ENCODE assay signal across 9 cellular contexts in the genomic region with DNA sequence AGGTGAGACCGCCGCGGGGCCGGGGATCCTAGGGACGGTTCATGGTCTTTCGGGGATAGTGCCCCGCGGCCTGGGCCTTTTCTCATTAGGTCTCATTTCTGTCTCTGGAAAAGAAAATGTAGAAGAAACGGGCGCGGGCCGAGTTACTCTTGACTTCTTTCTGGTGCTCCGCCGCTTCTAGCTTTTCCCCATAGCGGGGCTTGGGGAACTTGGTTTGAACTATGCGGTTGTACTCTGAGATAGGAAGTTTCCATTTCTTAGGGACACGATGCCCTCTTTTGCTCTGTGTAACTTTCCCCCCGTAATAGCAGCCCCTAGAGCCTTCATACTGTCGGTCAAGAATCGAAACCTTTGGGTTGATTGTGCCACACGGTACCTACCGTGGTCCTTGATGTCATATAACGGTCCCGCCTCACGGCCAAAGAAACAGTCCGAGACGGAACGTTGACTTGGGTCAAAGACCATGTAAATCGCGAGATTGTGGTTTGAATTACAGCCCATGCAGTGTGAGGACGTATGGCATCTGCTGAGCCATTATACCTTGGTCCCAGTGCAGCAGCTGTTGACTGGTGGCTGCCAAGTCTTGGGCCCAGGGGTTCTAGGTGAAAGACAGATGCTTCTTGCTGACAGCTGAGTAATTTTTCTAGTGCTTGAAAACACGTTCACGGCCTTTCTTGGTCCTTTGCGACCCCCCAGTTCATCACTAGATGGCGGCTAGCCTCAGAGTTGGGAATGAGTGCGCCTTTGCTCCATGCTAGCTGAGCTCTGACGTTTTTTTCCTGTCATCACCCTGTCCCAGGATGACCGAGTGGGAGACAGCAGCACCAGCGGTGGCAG. TPM values are rescaled to one million over a fixed set of nuclear protein-coding genes. Genes with fewer than 3 reads are reported as not detected.
DNase-seq lines count a peak whose midpoint lies in the region; ATAC-seq and TF ChIP-seq lines count a peak whose summit lies in the region.
"Had no signal": no experiment of that assay in that cellular context is flagged by ENCODE, and none has a peak within 500 bp of the region (broad histone marks: within the 10 kb centered on the region; RNA-seq: fewer than 3 reads in every experiment).

No MANE protein-coding gene starts in this region.

- DNase-seq in GM06990 (ENCODE audit: extremely low read depth, insufficient read length): no peak
- peak; percentile 40 for DNase-seq in NCI-H1694 (lab: John Stamatoyannopoulos, UW)
- no peak for DNase-seq in dorsolateral prefrontal cortex
- no peak for DNase-seq in cerebellum (ENCODE audit: low spot score)
- DNase-seq in NAMALWA (ENCODE audit: low spot score): no peak

- peak; percentile 30 for TF ChIP-seq CTCF in GM06990 (IDR thresholded peaks at IDR 0.05; ENCODE audit: insufficient read depth, low read length, poor library complexity, severe bottlenecking)
- peak in 2 of 56 donors; percentile 3 for TF ChIP-seq CTCF in dorsolateral prefrontal cortex (IDR thresholded peaks at IDR 0.05 in 54 of 56, conservative IDR thresholded peaks at IDR 0.05 in 2 of 56; ENCODE audit: low read depth in 1 of 56, partially characterized antibody in 56 of 56)
- no peak for TF ChIP-seq CTCF in nephron (IDR thresholded peaks at IDR 0.05; ENCODE audit: unreplicated experiment in 3 of 3)

- peak overlapping the region in 42 of 59 donors; percentile 37 to 99 (median 96) for H3K27ac ChIP-seq in dorsolateral prefrontal cortex

- intact Hi-C loops in dorsolateral prefrontal cortex (cut with DNase I): no loop called here

- H3K27me3 Mint-ChIP-seq in nephron (ENCODE audit: low read depth): no peaks in the 10 kb centered on the region

- peaks cover 25% of the 10 kb centered on the region for H3K4me1 Mint-ChIP-seq in nephron

- peaks cover 13% of the 10 kb centered on the region for H3K36me3 ChIP-seq in GM06990 (ENCODE audit: control insufficient read depth, insufficient read depth, low read length)

- ATAC-seq in GM19351 (IDR thresholded peaks at IDR 0.05; ENCODE audit: unreplicated experiment): no peak
- no peak for ATAC-seq in GM19467 (IDR thresholded peaks at IDR 0.05; ENCODE audit: unreplicated experiment)

- peak overlapping the region; percentile 100 for H3K27ac Mint-ChIP-seq in nephron

- H3K27me3 ChIP-seq in GM06990 (replicated peaks; ENCODE audit: control insufficient read depth, insufficient read depth, low read length): no peaks in the 10 kb centered on the region
- H3K27me3 ChIP-seq in dorsolateral prefrontal cortex: no peaks in the 10 kb centered on the region

- peak overlapping the region; percentile 97 to 99 (median 98) for H3K4me3 Mint-ChIP-seq in nephron

- H3K9me3 Mint-ChIP-seq in nephron: no peaks in the 10 kb centered on the region

- H3K4me3 ChIP-seq in GM06990 (replicated peaks; ENCODE audit: low read depth, low read length) (peak overlapping the region; percentile 80), dorsolateral prefrontal cortex (peak overlapping the region; percentile 63 to 100 (median 89))

- H3K36me3 Mint-ChIP-seq in nephron (ENCODE audit: low read depth): peaks cover 26% of the 10 kb centered on the region

RNA-seq across cellular contexts. Expression of a gene that starts 0.5 kb away (rescaled TPM):
- total RNA-seq in dorsolateral prefrontal cortex: 100 to 1,000 TPM; 212 to 406 (median 277) TPM
- 920 TPM for total RNA-seq in cerebellum

RNA-seq across cellular contexts. Expression of a gene that starts 6.7 kb away (rescaled TPM):
- total RNA-seq in dorsolateral prefrontal cortex (1 to 10 TPM in 53 of 120 experiments, under 1 TPM in 60, not detected in 7; 0.27 to 2.9 (median 0.98) TPM), cerebellum (0.73 TPM)

RNA-seq across cellular contexts. Expression of a gene that starts 7.9 kb away (rescaled TPM):
- under 1 TPM in 2 of 120 experiments, not detected in 118; 0.48 to 0.69 TPM for total RNA-seq in dorsolateral prefrontal cortex
- total RNA-seq in cerebellum: not detected
- total RNA-seq: SK-MEL-5 had no signal

RNA-seq across cellular contexts. Expression of a gene that starts 20.9 kb away (rescaled TPM):
- total RNA-seq in dorsolateral prefrontal cortex: 10 to 100 TPM; 11.0 to 25.3 (median 18.1) TPM
- total RNA-seq in cerebellum: 18.9 TPM

RNA-seq across cellular contexts. Expression of a gene that starts 25.0 kb away (rescaled TPM):
- total RNA-seq in dorsolateral prefrontal cortex: 1 to 10 TPM; 1.3 to 6.9 (median 3.7) TPM
- total RNA-seq in cerebellum: 7.0 TPM
